Comparison of ENCODE assay signal across 8 cellular contexts in the genomic region with DNA sequence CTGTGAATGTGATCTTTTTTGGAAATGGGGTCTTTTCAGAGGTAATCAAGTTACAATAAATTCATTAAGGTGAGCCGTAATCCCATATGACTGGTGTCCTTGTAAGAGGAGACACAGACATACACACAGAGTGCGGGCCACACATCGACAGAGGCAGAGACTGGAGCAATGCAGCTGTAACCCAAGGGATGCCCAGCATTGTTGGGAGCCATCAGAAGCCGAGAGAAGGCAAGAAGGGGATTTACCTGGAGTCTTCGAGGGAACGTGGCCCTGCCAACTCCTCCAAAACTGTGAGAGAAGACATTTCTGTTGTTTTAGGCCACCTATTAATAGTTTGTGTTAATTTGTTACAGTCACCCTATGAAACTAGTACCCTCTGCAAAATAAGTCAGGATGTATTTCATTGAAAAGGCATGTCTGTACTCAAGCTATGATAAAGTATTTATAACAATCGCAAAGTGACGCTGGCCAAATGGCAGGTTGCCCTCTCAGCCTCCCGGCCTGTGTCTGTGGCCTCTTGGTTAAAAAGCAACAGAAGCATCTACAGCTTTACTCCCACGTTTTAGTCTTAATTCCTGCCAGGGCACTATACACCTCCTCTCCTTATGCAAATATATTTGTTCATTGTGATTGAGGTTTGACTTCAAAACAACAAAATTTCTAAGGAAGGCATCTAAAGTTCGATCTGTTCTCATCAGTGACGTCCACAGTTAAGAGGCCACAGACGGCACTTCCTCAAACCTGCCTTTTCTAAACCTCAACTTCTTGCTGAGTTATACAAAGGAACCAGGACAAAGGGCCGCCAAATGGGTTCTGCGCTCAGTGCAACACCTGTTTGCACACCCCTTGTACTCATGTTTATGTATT. TPM values are rescaled to one million over a fixed set of nuclear protein-coding genes. Genes with fewer than 3 reads are reported as not detected.
A peak's percentile ranks its signal among the peaks of the same experiment; 100 is the strongest.
DNase-seq lines count a peak whose midpoint lies in the region; ATAC-seq and TF ChIP-seq lines count a peak whose summit lies in the region.

No MANE protein-coding gene starts in this region.

- peaks cover 63 to 92% (median 79%) of the 10 kb centered on the region in 4 donors for H3K4me1 ChIP-seq in esophagus muscularis mucosa

- no peak for TF ChIP-seq CTCF in esophagus muscularis mucosa (IDR thresholded peaks at IDR 0.05)

- DNase-seq in RPMI8226 (peak; percentile 49), esophagus muscularis mucosa (ENCODE audit: extremely low spot score) (no peak), renal cortical epithelial cell (ENCODE audit: low read depth) (peak; percentile 77), SK-N-DZ (ENCODE audit: low spot score) (no peak), NCI-H1105 treated with DMSO at 0.1 percent for 48 hours (lab: John Stamatoyannopoulos, UW) (no peak)

- no peak for TF ChIP-seq EP300 in esophagus muscularis mucosa (IDR thresholded peaks at IDR 0.05)

- H3K9me3 ChIP-seq in esophagus muscularis mucosa = no peaks in the 10 kb centered on the region

- TF ChIP-seq POLR2A in esophagus muscularis mucosa (IDR thresholded peaks at IDR 0.05; ENCODE audit: low read depth) = no peak

- H3K4me3 ChIP-seq in esophagus muscularis mucosa = peak overlapping the region in 2 of 4 donors; percentile 3 to 7

- peaks cover 0 to 4% (median 2%) of the 10 kb centered on the region in 4 donors for H3K36me3 ChIP-seq in esophagus muscularis mucosa

- peak overlapping the region; percentile 73 to 75 (median 74) for H3K27ac ChIP-seq in esophagus muscularis mucosa (replicated peaks in 1 of 4)

- whole genome bisulfite sequencing in esophagus muscularis mucosa = 55% methylated on average over 15 of the region's 15 CpGs

- no peaks in the 10 kb centered on the region for H3K27me3 ChIP-seq in esophagus muscularis mucosa

- ATAC-seq in GM18867 (IDR thresholded peaks at IDR 0.05; ENCODE audit: unreplicated experiment) (peak; percentile 71), HG02973 (IDR thresholded peaks at IDR 0.05; ENCODE audit: unreplicated experiment) (peak; percentile 75), HG03520 (IDR thresholded peaks at IDR 0.05; ENCODE audit: unreplicated experiment) (no peak)

- intact Hi-C loops in esophagus muscularis mucosa (cut with DNase I) = no loop called here

RNA-seq across cellular contexts. Expression of a gene that starts 46.8 kb away (rescaled TPM):
- total RNA-seq in esophagus muscularis mucosa (10 to 100 TPM; 20.9 to 40.9 (median 26.7) TPM), renal cortical epithelial cell (22.7 and 186 TPM in 2 replicates)
- polyA plus RNA-seq in SK-N-DZ (2014; cell fraction: cytosol; rRNA removed) = 6.5 and 7.1 TPM in 2 replicates
- polyA plus RNA-seq in SK-N-DZ (2014; cell fraction: nucleus; rRNA removed) = 3.4 and 6.1 TPM in 2 replicates

Comparison
In these comparisons a context has a peak if more than half of its experiments do, and no peak if none do; other contexts are left out.
1. DNase-seq: peak in RPMI8226 (single experiment) and renal cortical epithelial cell (single experiment); none in esophagus muscularis mucosa (single experiment), SK-N-DZ (single experiment) and NCI-H1105 treated with DMSO at 0.1 percent for 48 hours (single experiment).